ENCODE assay signal across 1 cellular context in genomic region chr2:241891315-241891987, GRCh38.
TF ChIP-seq lines count a peak whose summit lies in the region.

No MANE protein-coding gene starts in this region.

TF ChIP-seq in liver, 16 proteins besides CTCF, POLR2A, EP300 and RAD21 (continued from another document):
- no peak for TF ChIP-seq REST (IDR thresholded peaks at IDR 0.05)
TF ChIP-seq in liver: peak in this region for 0.
